ENCODE assay signal across 8 cellular contexts in the genomic region with DNA sequence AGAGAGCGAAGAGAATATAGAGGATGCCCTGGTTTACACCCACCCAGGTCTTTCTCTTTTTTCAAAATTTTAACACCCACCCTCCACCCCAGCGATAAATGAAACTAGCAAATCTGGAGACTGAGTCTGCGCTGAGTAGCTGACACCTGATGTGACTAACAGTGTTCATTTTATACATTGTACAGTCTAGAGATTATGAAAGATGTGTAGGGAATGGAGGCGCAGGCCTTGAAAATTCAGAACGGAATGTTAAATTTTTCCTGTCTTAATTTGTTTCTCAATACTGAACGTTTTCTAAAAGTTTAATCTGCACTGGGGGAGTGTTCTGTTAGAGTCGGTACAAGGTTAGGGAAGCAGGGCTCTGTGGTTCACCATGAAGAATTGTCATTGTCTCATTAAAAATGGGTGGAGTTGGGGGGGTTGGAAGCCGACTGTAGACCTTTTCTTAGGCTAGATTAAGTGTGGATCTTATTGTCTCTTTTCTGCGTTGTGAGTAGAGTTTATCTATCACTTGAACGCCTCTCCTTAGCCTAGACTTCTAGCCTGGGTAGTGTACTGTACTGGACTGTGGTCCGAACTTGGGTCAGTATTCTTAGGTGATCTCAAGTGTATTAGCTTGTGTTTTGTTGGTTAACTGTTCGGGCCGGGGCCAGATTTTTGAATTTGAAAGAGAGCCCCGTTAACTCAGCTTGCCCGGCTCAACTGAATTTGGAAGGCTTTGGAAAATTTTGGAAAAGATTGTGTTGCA. TPM values are rescaled to one million over a fixed set of nuclear protein-coding genes. Genes with fewer than 3 reads are reported as not detected.
DNase-seq lines count a peak whose midpoint lies in the region; ATAC-seq lines count a peak whose summit lies in the region.

No MANE protein-coding gene starts in this region.

- no peak overlapping the region for H3K27ac Mint-ChIP-seq in activated CD8-positive, alpha-beta T cell treated with anti-CD3 and anti-CD28 coated beads, Interleukin-2, amount 10 ng/mL, durations not matched to agents 7 days and 5 days

- no peak overlapping the region for H3K27ac ChIP-seq in iPS-20b (ENCODE audit: low read length)
- no peak overlapping the region for H3K27ac ChIP-seq in stomach smooth muscle (ENCODE audit: low read length)

- peaks cover 12% of the 10 kb centered on the region for H3K27me3 Mint-ChIP-seq in activated CD8-positive, alpha-beta T cell treated with anti-CD3 and anti-CD28 coated beads, Interleukin-2, amount 10 ng/mL, durations not matched to agents 7 days and 5 days (ENCODE audit: low read depth)

- H3K36me3 ChIP-seq in iPS-20b (ENCODE audit: insufficient read depth, low read depth, low read length) (peaks cover 20% of the 10 kb centered on the region; the same call in 1 of the 2 replicates), stomach smooth muscle (ENCODE audit: control insufficient read depth in 2 of 2, insufficient read depth in 2 of 2, low read length in 2 of 2) (no peaks in the 10 kb centered on the region)

- H3K9me3 ChIP-seq in iPS-20b (ENCODE audit: insufficient read depth, low read depth, low read length) (no peaks in the 10 kb centered on the region), stomach smooth muscle (ENCODE audit: control insufficient read depth in 2 of 2, low read length in 2 of 2) (no peaks in the 10 kb centered on the region)

- H3K4me1 ChIP-seq in iPS-20b (ENCODE audit: insufficient read depth, low read length) (peaks cover 15% of the 10 kb centered on the region; the same call in 1 of the 2 replicates), stomach smooth muscle (ENCODE audit: control insufficient read depth, insufficient read depth, low read length) (peaks cover 19% of the 10 kb centered on the region)

- H3K4me1 Mint-ChIP-seq in activated CD8-positive, alpha-beta T cell treated with anti-CD3 and anti-CD28 coated beads, Interleukin-2, amount 10 ng/mL, durations not matched to agents 7 days and 5 days (ENCODE audit: low read depth), result peaks cover 43% of the 10 kb centered on the region

- H3K4me3 ChIP-seq in iPS-20b (ENCODE audit: low read length), result peak overlapping the region; percentile 89
- H3K4me3 ChIP-seq in stomach smooth muscle (ENCODE audit: low read length in 2 of 2), result peak overlapping the region; percentile 58 to 88

- H3K9ac ChIP-seq in iPS-20b (ENCODE audit: low read depth, low read length) (peak overlapping the region; percentile 82; the same call in 1 of the 2 replicates), stomach smooth muscle (ENCODE audit: low read length in 2 of 2) (peak overlapping the region; percentile 58 to 75)

- POLR2A ChIA-PET in activated CD8-positive, alpha-beta T cell treated with anti-CD3 and anti-CD28 coated beads, Interleukin-2, amount 10 ng/mL, durations not matched to agents 7 days and 5 days (lab: Charles Lee), result interaction anchor here (0.9 to 4.6 kb wide), 4 partner anchors 19 to 225 kb away, joined by 3 to 38 read pairs (median 10); a partner anchor contains a TSS

- CTCF ChIA-PET in activated CD8-positive, alpha-beta T cell treated with anti-CD3 and anti-CD28 coated beads, Interleukin-2, amount 10 ng/mL, durations not matched to agents 7 days and 5 days (lab: Charles Lee), result interaction anchor here (0.8 to 2.8 kb wide), 19 partner anchors 10 to 312 kb away, joined by 3 to 15 read pairs (median 4); a partner anchor contains a TSS

- ATAC-seq in activated CD8-positive, alpha-beta T cell treated with anti-CD3 and anti-CD28 coated beads, Interleukin-2, amount 10 ng/mL, durations not matched to agents 7 days and 5 days, result no peak
- ATAC-seq in GM19324 (IDR thresholded peaks at IDR 0.05; ENCODE audit: low FRiP score, unreplicated experiment) (no peak), GM18868 (IDR thresholded peaks at IDR 0.05; ENCODE audit: unreplicated experiment) (no peak)

- H3K36me3 Mint-ChIP-seq in activated CD8-positive, alpha-beta T cell treated with anti-CD3 and anti-CD28 coated beads, Interleukin-2, amount 10 ng/mL, durations not matched to agents 7 days and 5 days (ENCODE audit: low read depth), result peaks cover 27% of the 10 kb centered on the region

- no peaks in the 10 kb centered on the region for H3K9me3 Mint-ChIP-seq in activated CD8-positive, alpha-beta T cell treated with anti-CD3 and anti-CD28 coated beads, Interleukin-2, amount 10 ng/mL, durations not matched to agents 7 days and 5 days (ENCODE audit: insufficient read depth)

- H3K27me3 ChIP-seq in iPS-20b (ENCODE audit: insufficient read depth, low read length) (no peaks in the 10 kb centered on the region), stomach smooth muscle (ENCODE audit: control insufficient read depth in 1 of 2, insufficient read depth in 2 of 2, low read length in 2 of 2) (no peaks in the 10 kb centered on the region)

- H3K4me3 Mint-ChIP-seq in activated CD8-positive, alpha-beta T cell treated with anti-CD3 and anti-CD28 coated beads, Interleukin-2, amount 10 ng/mL, durations not matched to agents 7 days and 5 days, result no peak overlapping the region

- peak; percentile 37 for DNase-seq in activated CD8-positive, alpha-beta memory T cell treated with anti-CD3 and anti-CD28 coated beads, Interleukin-2, amount 50 U/mL, for 4 hours
- no peak for DNase-seq in activated CD8-positive, alpha-beta memory T cell treated with anti-CD3 and anti-CD28 coated beads, Interleukin-2, amount 50 U/mL, for 48 hours
- DNase-seq in activated CD8-positive, alpha-beta T cell treated with anti-CD3 and anti-CD28 coated beads, Interleukin-2, amount 10 ng/mL, durations not matched to agents 7 days and 5 days, result peak; percentile 37
- DNase-seq in HT-29 (ENCODE audit: low spot score), result no peak

RNA-seq across cellular contexts. Expression of a gene that starts 1.9 kb away (rescaled TPM):
- total RNA-seq in activated CD8-positive, alpha-beta T cell treated with anti-CD3 and anti-CD28 coated beads, Interleukin-2, amount 10 ng/mL, durations not matched to agents 7 days and 5 days, result 10 to 100 TPM; 90.2 to 92.2 TPM
- total RNA-seq in HT-29 (2014; rRNA removed; shearing (Covaris generic)), result 7.6 and 9.2 TPM in 2 replicates

Comparison
In these comparisons a context has a peak if more than half of its experiments do, and no peak if none do; other contexts are left out.
1. DNase-seq: peak in activated CD8-positive, alpha-beta memory T cell treated with anti-CD3 and anti-CD28 coated beads, Interleukin-2, amount 50 U/mL, for 4 hours (single experiment) and activated CD8-positive, alpha-beta T cell treated with anti-CD3 and anti-CD28 coated beads, Interleukin-2, amount 10 ng/mL, durations not matched to agents 7 days and 5 days (single experiment); none in activated CD8-positive, alpha-beta memory T cell treated with anti-CD3 and anti-CD28 coated beads, Interleukin-2, amount 50 U/mL, for 48 hours (single experiment) and HT-29 (single experiment).